19 cellular contexts compared by ENCODE assay signal in the genomic region with DNA sequence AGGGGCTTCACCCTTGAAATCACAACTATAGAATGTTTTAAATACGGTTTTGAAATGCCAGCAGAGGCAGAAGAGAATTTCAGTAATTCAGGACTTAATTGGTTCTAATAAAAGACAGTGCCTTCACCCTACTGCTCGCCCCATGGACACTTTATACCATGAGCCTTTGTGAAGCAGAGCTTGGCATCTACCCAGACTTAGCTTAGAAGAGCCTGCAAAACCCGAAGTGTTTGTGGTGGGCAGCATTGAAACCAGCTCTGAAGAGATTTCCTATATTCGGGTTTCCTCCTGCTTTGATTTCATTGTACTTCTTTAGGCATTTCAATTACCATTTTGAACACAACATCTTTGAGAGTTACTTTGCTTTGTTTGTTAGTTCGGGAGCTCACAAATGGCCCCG.
"Had no signal": no experiment of that assay in that cellular context is flagged by ENCODE, and none has a peak within 500 bp of the region (broad histone marks: within the 10 kb centered on the region; RNA-seq: fewer than 3 reads in every experiment).

No MANE protein-coding gene starts in this region.

- ATAC-seq: activated naive CD4-positive, alpha-beta T cell treated with anti-CD3 and anti-CD28 coated beads, Interleukin-2, amount 50 U/mL, for 72 hours; activated T-helper 17 cell treated with anti-CD3 and anti-CD28 coated beads, Interleukin-2, amount 50 U/mL, for 72 hours; heart right ventricle; left colon; mucosa of descending colon; T-cell; upper lobe of right lung had no signal

- H3K36me3 Mint-ChIP-seq: activated naive CD4-positive, alpha-beta T cell treated with anti-CD3 and anti-CD28 coated beads, Interleukin-2, amount 50 U/mL, for 72 hours; T-cell had no signal

- H3K27ac Mint-ChIP-seq: activated naive CD4-positive, alpha-beta T cell treated with anti-CD3 and anti-CD28 coated beads, Interleukin-2, amount 50 U/mL, for 72 hours; activated T-cell treated with anti-CD3 and anti-CD28 coated beads, Interleukin-2, amount 50 U/mL, for 24 hours; activated T-helper 17 cell treated with anti-CD3 and anti-CD28 coated beads, Interleukin-2, amount 50 U/mL, for 72 hours; endodermal cell; stimulated activated naive CD8-positive, alpha-beta T cell treated with anti-CD3 and anti-CD28 coated beads, Interleukin-15, Interleukin-2, amounts not matched to agents 100 ng/mL and 50 ng/mL, for 24 hours; T-cell; T-helper 2 cell treated with Interferon-gamma antibody and Interleukin-4, amounts not matched to agents 5 μg/mL and 100 μg/mL, for 36 hours had no signal

- DNase-seq: activated T-cell treated with anti-CD3 and anti-CD28 coated beads, Interleukin-2, amount 50 U/mL, for 24 hours; aorta; cerebellar nuclear complex; cortex of kidney; endodermal cell; esophagus squamous epithelium; heart right ventricle; left colon; mesenchymal stem cell; mucosa of descending colon; stimulated activated CD4-positive, alpha-beta T cell treated with anti-CD3 and anti-CD28 coated beads, Interleukin-4, amount 100 ng/mL, for 24 hours; T-cell; thyroid gland; upper lobe of right lung; WERI-Rb-1 had no signal

- H3K9me3 Mint-ChIP-seq: activated T-cell treated with anti-CD3 and anti-CD28 coated beads, Interleukin-2, amount 50 U/mL, for 24 hours; activated T-helper 17 cell treated with anti-CD3 and anti-CD28 coated beads, Interleukin-2, amount 50 U/mL, for 72 hours; endodermal cell; stimulated activated naive CD8-positive, alpha-beta T cell treated with anti-CD3 and anti-CD28 coated beads, Interleukin-15, Interleukin-2, amounts not matched to agents 100 ng/mL and 50 ng/mL, for 24 hours; T-cell; T-helper 2 cell treated with Interferon-gamma antibody and Interleukin-4, amounts not matched to agents 5 μg/mL and 100 μg/mL, for 36 hours had no signal

- H3K4me1 Mint-ChIP-seq: activated T-helper 17 cell treated with anti-CD3 and anti-CD28 coated beads, Interleukin-2, amount 50 U/mL, for 72 hours; T-cell had no signal

- H3K4me3 Mint-ChIP-seq: activated T-cell treated with anti-CD3 and anti-CD28 coated beads, Interleukin-2, amount 50 U/mL, for 24 hours; activated T-helper 17 cell treated with anti-CD3 and anti-CD28 coated beads, Interleukin-2, amount 50 U/mL, for 72 hours; endodermal cell; stimulated activated naive CD8-positive, alpha-beta T cell treated with anti-CD3 and anti-CD28 coated beads, Interleukin-15, Interleukin-2, amounts not matched to agents 100 ng/mL and 50 ng/mL, for 24 hours; T-cell; T-helper 2 cell treated with Interferon-gamma antibody and Interleukin-4, amounts not matched to agents 5 μg/mL and 100 μg/mL, for 36 hours had no signal

- H3K27me3 Mint-ChIP-seq: activated T-cell treated with anti-CD3 and anti-CD28 coated beads, Interleukin-2, amount 50 U/mL, for 24 hours; activated T-helper 17 cell treated with anti-CD3 and anti-CD28 coated beads, Interleukin-2, amount 50 U/mL, for 72 hours had no signal
